Comparison of ENCODE assay signal across 16 cellular contexts in genomic region chr12:129119537-129119936, GRCh38.
DNase-seq lines count a peak whose midpoint lies in the region; ATAC-seq, FAIRE-seq and TF ChIP-seq lines count a peak whose summit lies in the region.
"Had no signal": no experiment of that assay in that cellular context is flagged by ENCODE, and none has a peak within 500 bp of the region (broad histone marks: within the 10 kb centered on the region; RNA-seq: fewer than 3 reads in every experiment).

No MANE protein-coding gene starts in this region.

- no peak for TF ChIP-seq EP300 in A549 (IDR thresholded peaks at IDR 0.05)
- no peak for TF ChIP-seq EP300 in Ishikawa (IDR thresholded peaks at IDR 0.05; ENCODE audit: borderline replicate concordance)

- H3K4me3 ChIP-seq in A549 (no peak overlapping the region), adipocyte (ENCODE audit: low read length) (no peak overlapping the region), upper lobe of right lung (no peak overlapping the region)

- no peak overlapping the region for H3K4me2 ChIP-seq in A549

- no peak overlapping the region for H3K9ac ChIP-seq in adipocyte (ENCODE audit: low read length)

- ATAC-seq in A549 (no peak), upper lobe of right lung (no peak), GM19397 (IDR thresholded peaks at IDR 0.05; ENCODE audit: unreplicated experiment) (no peak)
- ATAC-seq: Panc1 had no signal

- CTCF ChIA-PET in A549 (lab: Yijun Ruan, JAX) = no interaction called here

- H3K27ac ChIP-seq in A549 (no peak overlapping the region), upper lobe of right lung (no peak overlapping the region)

- POLR2A ChIA-PET in A549 (lab: Yijun Ruan, JAX) = no interaction called here

- FAIRE-seq in A549 (lab: Jason Lieb, UNC) = no peak
- FAIRE-seq: GM12891, H1 had no signal

- H3K36me3 ChIP-seq in adipocyte (ENCODE audit: control insufficient read depth, insufficient read depth, low read length, severe bottlenecking) (no peaks in the 10 kb centered on the region), upper lobe of right lung (no peaks in the 10 kb centered on the region)

- DNase-seq in A549 (ENCODE audit: low read depth in 1 of 2, low spot score in 1 of 2) = no peak
- DNase-seq in adipocyte (ENCODE audit: low read depth) = peak; percentile 21
- DNase-seq in left kidney (ENCODE audit: low read depth, low spot score) = peak; percentile 83
- DNase-seq in upper lobe of right lung = no peak
- DNase-seq in NCI-H2029 (lab: John Stamatoyannopoulos, UW) = no peak
- no peak for DNase-seq in stimulated activated CD4-positive, alpha-beta T cell treated with anti-CD3 and anti-CD28 coated beads, Interleukin-2, amount 100 ng/mL, for 24 hours
- DNase-seq: C1 segment of cervical spinal cord, NCI-H1048, NCI-H345, NCI-H526 treated with DMSO at 0.1 percent for 48 hours, SHP77 had no signal

- no peak for TF ChIP-seq POLR2A in A549 (IDR thresholded peaks at IDR 0.05; ENCODE audit: low read length)

- WGBS in A549 (ENCODE audit: missing lambda C conversion rate) = 3% methylated on average over 1 of the region's 1 CpG

- H3K9me3 ChIP-seq in A549 (no peaks in the 10 kb centered on the region; the same call in 2 of the 3 replicates), adipocyte (ENCODE audit: control insufficient read depth, low read length) (no peaks in the 10 kb centered on the region), upper lobe of right lung (no peaks in the 10 kb centered on the region)

- H3K4me1 ChIP-seq in A549 (no peaks in the 10 kb centered on the region), adipocyte (ENCODE audit: control insufficient read depth, insufficient read depth, low read length) (no peaks in the 10 kb centered on the region), upper lobe of right lung (no peaks in the 10 kb centered on the region)

- TF ChIP-seq CTCF in A549 (IDR thresholded peaks at IDR 0.05) (no peak), upper lobe of right lung (IDR thresholded peaks at IDR 0.05) (no peak)

- no peak for TF ChIP-seq RAD21 in A549 (conservative IDR thresholded peaks at IDR 0.05 in 1 of 2, IDR thresholded peaks at IDR 0.05 in 1 of 2)
- TF ChIP-seq RAD21 in Ishikawa (IDR thresholded peaks at IDR 0.05; ENCODE audit: low read depth) = no peak

- H3K27me3 ChIP-seq in adipocyte (replicated peaks; ENCODE audit: control insufficient read depth, insufficient read depth, low read length) (no peaks in the 10 kb centered on the region), upper lobe of right lung (no peaks in the 10 kb centered on the region)

- intact Hi-C loops in upper lobe of right lung (cut with DNase I) = no loop called here

TF ChIP-seq in A549, 52 proteins besides CTCF, POLR2A, EP300 and RAD21:
- TF ChIP-seq RNF2 (IDR thresholded peaks at IDR 0.05; ENCODE audit: borderline replicate concordance, low read depth) (no peak), CHD4 (IDR thresholded peaks at IDR 0.05; ENCODE audit: borderline replicate concordance) (no peak), HOXB13 (CRISPR knock-in tag; IDR thresholded peaks at IDR 0.05; ENCODE audit: low read depth) (no peak)
- TF ChIP-seq, protein P1, sequence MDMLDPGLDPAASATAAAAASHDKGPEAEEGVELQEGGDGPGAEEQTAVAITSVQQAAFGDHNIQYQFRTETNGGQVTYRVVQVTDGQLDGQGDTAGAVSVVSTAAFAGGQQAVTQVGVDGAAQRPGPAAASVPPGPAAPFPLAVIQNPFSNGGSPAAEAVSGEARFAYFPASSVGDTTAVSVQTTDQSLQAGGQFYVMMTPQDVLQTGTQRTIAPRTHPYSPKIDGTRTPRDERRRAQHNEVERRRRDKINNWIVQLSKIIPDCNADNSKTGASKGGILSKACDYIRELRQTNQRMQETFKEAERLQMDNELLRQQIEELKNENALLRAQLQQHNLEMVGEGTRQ (IDR thresholded peaks at IDR 0.05) = no peak
- TF ChIP-seq, protein P2, sequence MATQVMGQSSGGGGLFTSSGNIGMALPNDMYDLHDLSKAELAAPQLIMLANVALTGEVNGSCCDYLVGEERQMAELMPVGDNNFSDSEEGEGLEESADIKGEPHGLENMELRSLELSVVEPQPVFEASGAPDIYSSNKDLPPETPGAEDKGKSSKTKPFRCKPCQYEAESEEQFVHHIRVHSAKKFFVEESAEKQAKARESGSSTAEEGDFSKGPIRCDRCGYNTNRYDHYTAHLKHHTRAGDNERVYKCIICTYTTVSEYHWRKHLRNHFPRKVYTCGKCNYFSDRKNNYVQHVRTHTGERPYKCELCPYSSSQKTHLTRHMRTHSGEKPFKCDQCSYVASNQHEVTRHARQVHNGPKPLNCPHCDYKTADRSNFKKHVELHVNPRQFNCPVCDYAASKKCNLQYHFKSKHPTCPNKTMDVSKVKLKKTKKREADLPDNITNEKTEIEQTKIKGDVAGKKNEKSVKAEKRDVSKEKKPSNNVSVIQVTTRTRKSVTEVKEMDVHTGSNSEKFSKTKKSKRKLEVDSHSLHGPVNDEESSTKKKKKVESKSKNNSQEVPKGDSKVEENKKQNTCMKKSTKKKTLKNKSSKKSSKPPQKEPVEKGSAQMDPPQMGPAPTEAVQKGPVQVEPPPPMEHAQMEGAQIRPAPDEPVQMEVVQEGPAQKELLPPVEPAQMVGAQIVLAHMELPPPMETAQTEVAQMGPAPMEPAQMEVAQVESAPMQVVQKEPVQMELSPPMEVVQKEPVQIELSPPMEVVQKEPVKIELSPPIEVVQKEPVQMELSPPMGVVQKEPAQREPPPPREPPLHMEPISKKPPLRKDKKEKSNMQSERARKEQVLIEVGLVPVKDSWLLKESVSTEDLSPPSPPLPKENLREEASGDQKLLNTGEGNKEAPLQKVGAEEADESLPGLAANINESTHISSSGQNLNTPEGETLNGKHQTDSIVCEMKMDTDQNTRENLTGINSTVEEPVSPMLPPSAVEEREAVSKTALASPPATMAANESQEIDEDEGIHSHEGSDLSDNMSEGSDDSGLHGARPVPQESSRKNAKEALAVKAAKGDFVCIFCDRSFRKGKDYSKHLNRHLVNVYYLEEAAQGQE (IDR thresholded peaks at IDR 0.05) = peak; percentile 73; the same call in 1 of the 2 replicates
TF ChIP-seq in A549: peak in this region for 1.

TF ChIP-seq in Ishikawa, 13 proteins besides CTCF, POLR2A, EP300 and RAD21:
- TF ChIP-seq, protein P2 (IDR thresholded peaks at IDR 0.05; ENCODE audit: low read depth) = peak; percentile 71
- no peak for TF ChIP-seq TCF12 (IDR thresholded peaks at IDR 0.05; ENCODE audit: low read depth)

Comparison
In these comparisons a context has a peak if more than half of its experiments do, and no peak if none do; other contexts are left out.
1. DNase-seq: peak in adipocyte (single experiment) and left kidney (single experiment); none in A549 (0 of 2), upper lobe of right lung (single experiment), NCI-H2029 (single experiment) and stimulated activated CD4-positive, alpha-beta T cell treated with anti-CD3 and anti-CD28 coated beads, Interleukin-2, amount 100 ng/mL, for 24 hours (0 of 2).